ENCODE assay signal across 9 cellular contexts in genomic region chr10:79320785-79321493, GRCh38. TPM values are rescaled to one million over a fixed set of nuclear protein-coding genes. Genes with fewer than 3 reads are reported as not detected.
DNase-seq lines count a peak whose midpoint lies in the region; ATAC-seq and TF ChIP-seq lines count a peak whose summit lies in the region.
"Had no signal": no experiment of that assay in that cellular context is flagged by ENCODE, and none has a peak within 500 bp of the region (broad histone marks: within the 10 kb centered on the region; RNA-seq: fewer than 3 reads in every experiment).

No MANE protein-coding gene starts in this region.

- no peak overlapping the region for H3K4me3 Mint-ChIP-seq in activated CD4-positive, alpha-beta memory T cell treated with anti-CD3 and anti-CD28 coated beads, Interleukin-2, amount 10 ng/mL, durations not matched to agents 7 days and 5 days

- H3K27me3 Mint-ChIP-seq in activated CD4-positive, alpha-beta memory T cell treated with anti-CD3 and anti-CD28 coated beads, Interleukin-2, amount 10 ng/mL, durations not matched to agents 7 days and 5 days = no peaks in the 10 kb centered on the region

- H3K4me1 Mint-ChIP-seq in activated CD4-positive, alpha-beta memory T cell treated with anti-CD3 and anti-CD28 coated beads, Interleukin-2, amount 10 ng/mL, durations not matched to agents 7 days and 5 days = peaks cover 90% of the 10 kb centered on the region

- POLR2A ChIA-PET in activated CD4-positive, alpha-beta memory T cell treated with anti-CD3 and anti-CD28 coated beads, Interleukin-2, amount 10 ng/mL, durations not matched to agents 7 days and 5 days (lab: Charles Lee) = interaction anchor here (3.7 to 11.7 kb wide), 3 partner anchors 12 to 79 kb away, joined by 17 to 192 read pairs (median 39); partner anchors contain the start of gene PPIF

- peaks cover 32% of the 10 kb centered on the region for H3K36me3 Mint-ChIP-seq in activated CD4-positive, alpha-beta memory T cell treated with anti-CD3 and anti-CD28 coated beads, Interleukin-2, amount 10 ng/mL, durations not matched to agents 7 days and 5 days (ENCODE audit: low read depth)

- H3K27ac Mint-ChIP-seq in activated CD4-positive, alpha-beta memory T cell treated with anti-CD3 and anti-CD28 coated beads, Interleukin-2, amount 10 ng/mL, durations not matched to agents 7 days and 5 days = peak overlapping the region; percentile 97

- TF ChIP-seq CTCF in GM10266 (IDR thresholded peaks at IDR 0.05; ENCODE audit: control insufficient read depth, insufficient read depth, low read depth, missing control alignments) = no peak

- ATAC-seq in HG02870 (IDR thresholded peaks at IDR 0.05; ENCODE audit: unreplicated experiment) (no peak), HG03045 (IDR thresholded peaks at IDR 0.05; ENCODE audit: unreplicated experiment) (no peak), HG03520 (IDR thresholded peaks at IDR 0.05; ENCODE audit: unreplicated experiment) (no peak)

- H3K9me3 Mint-ChIP-seq in activated CD4-positive, alpha-beta memory T cell treated with anti-CD3 and anti-CD28 coated beads, Interleukin-2, amount 10 ng/mL, durations not matched to agents 7 days and 5 days = peaks cover 13% of the 10 kb centered on the region

- CTCF ChIA-PET in activated CD4-positive, alpha-beta memory T cell treated with anti-CD3 and anti-CD28 coated beads, Interleukin-2, amount 10 ng/mL, durations not matched to agents 7 days and 5 days (lab: Charles Lee) = interaction anchor here (0.7 to 4.4 kb wide), 3 partner anchors 24 to 34 kb away, joined by 3 to 45 read pairs (median 3); partner anchors contain the start of gene PPIF

- DNase-seq in AML-193 (lab: John Stamatoyannopoulos, UW) = peak; percentile 96 to 98
- DNase-seq in HPDE6-E6E7 (ENCODE audit: extremely low spot score) = peak; percentile 95
- DNase-seq in activated CD4-positive, alpha-beta memory T cell treated with anti-CD3 and anti-CD28 coated beads, Interleukin-2, amount 10 ng/mL, durations not matched to agents 7 days and 5 days = peak; percentile 36
- peak; percentile 81 for DNase-seq in iris pigment epithelial cell (ENCODE audit: low read depth)
- DNase-seq in GM10266 (ENCODE audit: extremely low spot score) = no peak
- DNase-seq: retina had no signal

RNA-seq across cellular contexts. Expression of gene PPIF, which starts 26.3 kb away (rescaled TPM):
- total RNA-seq in activated CD4-positive, alpha-beta memory T cell treated with anti-CD3 and anti-CD28 coated beads, Interleukin-2, amount 10 ng/mL, durations not matched to agents 7 days and 5 days = 10 to 100 TPM; 80.7 to 88.4 TPM
